1 cellular context compared by ENCODE assay signal in the genomic region with DNA sequence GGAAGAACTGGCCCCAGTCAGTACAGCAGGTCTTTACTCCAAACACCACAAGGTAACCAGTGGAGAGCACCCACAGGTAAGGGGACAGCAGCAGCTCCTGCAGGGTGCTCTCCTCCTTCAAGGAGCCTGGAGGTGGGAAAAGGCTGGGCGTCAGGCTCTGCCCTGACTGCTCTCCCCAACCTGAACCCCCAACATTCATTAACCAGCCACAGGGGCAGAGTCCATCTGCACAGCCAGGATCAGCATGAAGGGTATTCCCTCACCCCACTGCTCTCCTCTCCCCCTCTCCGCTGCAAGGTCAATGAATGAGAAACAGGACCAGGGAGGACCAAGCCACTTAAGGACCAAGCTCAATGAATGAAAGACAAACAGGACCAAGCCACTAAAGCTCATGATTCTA.
TF ChIP-seq lines count a peak whose summit lies in the region.

No MANE protein-coding gene starts in this region.

TF ChIP-seq in liver, 16 proteins besides CTCF, POLR2A, EP300 and RAD21 (continued from another document):
- peak; percentile 69 to 84 for TF ChIP-seq HNF4A (conservative IDR thresholded peaks at IDR 0.05)
